In the genomic region with DNA sequence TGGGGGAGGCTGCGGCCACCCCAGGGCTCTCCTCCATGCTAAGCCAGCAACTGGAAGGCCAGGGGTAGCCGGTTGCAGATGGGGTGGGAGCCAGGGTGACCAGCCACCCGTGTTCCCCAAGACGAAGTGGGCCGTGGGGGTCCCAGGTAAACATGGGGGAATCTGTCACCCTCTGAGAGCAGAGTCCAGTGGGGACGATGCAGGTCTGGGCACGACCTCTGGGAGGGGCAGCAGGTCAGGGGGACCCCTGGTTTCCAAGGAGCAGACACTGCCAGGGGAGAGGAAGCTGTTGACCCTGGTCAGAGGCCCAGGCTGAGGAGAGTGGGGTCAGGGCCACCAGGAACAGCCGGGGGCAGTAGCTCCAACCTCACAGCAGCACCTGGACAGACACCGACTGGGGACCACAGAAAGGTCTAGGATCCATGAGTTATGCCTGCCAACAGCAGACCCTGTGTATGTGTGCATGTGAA, we compare ENCODE assay signal across 18 cellular contexts. TPM values are rescaled to one million over a fixed set of nuclear protein-coding genes. Genes with fewer than 3 reads are reported as not detected.
DNase-seq lines count a peak whose midpoint lies in the region; TF ChIP-seq lines count a peak whose summit lies in the region.
"Had no signal": no experiment of that assay in that cellular context is flagged by ENCODE, and none has a peak within 500 bp of the region (broad histone marks: within the 10 kb centered on the region; RNA-seq: fewer than 3 reads in every experiment).

No MANE protein-coding gene starts in this region.

- H3K4me3 Mint-ChIP-seq in T-helper 1 cell treated with Interleukin-12 subunit alpha and Interleukin-12 subunit beta and Interleukin-4 antibody, amounts not matched to agents 30 μg/mL and 1 μg/mL, for 36 hours = no peak overlapping the region
- no peak overlapping the region for H3K4me3 Mint-ChIP-seq in chondrocyte (ENCODE audit: unreplicated experiment)
- H3K4me3 Mint-ChIP-seq in nephron progenitor cell = no peak overlapping the region
- H3K4me3 Mint-ChIP-seq: B cell had no signal

- H3K27me3 ChIP-seq in BLaER1 = no peaks in the 10 kb centered on the region

- peaks cover 54% of the 10 kb centered on the region for H3K4me1 ChIP-seq in BLaER1

- no peak overlapping the region for H3K4me3 ChIP-seq in BLaER1
- H3K4me3 ChIP-seq: SJCRH30 had no signal

- TF ChIP-seq CTCF in chondrocyte (IDR thresholded peaks at IDR 0.05) (no peak), nephron progenitor cell (IDR thresholded peaks at IDR 0.05) (no peak)

- H3K9me3 Mint-ChIP-seq in T-helper 1 cell treated with Interleukin-12 subunit alpha and Interleukin-12 subunit beta and Interleukin-4 antibody, amounts not matched to agents 30 μg/mL and 1 μg/mL, for 36 hours = peaks cover 9% of the 10 kb centered on the region
- H3K9me3 Mint-ChIP-seq in chondrocyte (ENCODE audit: low read depth) (no peaks in the 10 kb centered on the region), nephron progenitor cell (peaks cover 8% of the 10 kb centered on the region)

- H3K27ac Mint-ChIP-seq in T-helper 1 cell treated with Interleukin-12 subunit alpha and Interleukin-12 subunit beta and Interleukin-4 antibody, amounts not matched to agents 30 μg/mL and 1 μg/mL, for 36 hours = peak overlapping the region; percentile 16
- H3K27ac Mint-ChIP-seq in chondrocyte (ENCODE audit: unreplicated experiment) = no peak overlapping the region
- H3K27ac Mint-ChIP-seq in nephron progenitor cell = peak overlapping the region; percentile 43

- no peaks in the 10 kb centered on the region for H3K27me3 Mint-ChIP-seq in T-helper 1 cell treated with Interleukin-12 subunit alpha and Interleukin-12 subunit beta and Interleukin-4 antibody, amounts not matched to agents 30 μg/mL and 1 μg/mL, for 36 hours (ENCODE audit: low read depth)
- H3K27me3 Mint-ChIP-seq in chondrocyte (ENCODE audit: low read depth) = peaks cover 13% of the 10 kb centered on the region
- peaks cover 16% of the 10 kb centered on the region for H3K27me3 Mint-ChIP-seq in nephron progenitor cell (ENCODE audit: low read depth, poor library complexity)
- H3K27me3 Mint-ChIP-seq: B cell had no signal

- H3K9me3 ChIP-seq in BLaER1 = no peaks in the 10 kb centered on the region
- H3K9me3 ChIP-seq: SJCRH30 had no signal

- no peak overlapping the region for H3K9ac ChIP-seq in BLaER1

- peak overlapping the region; percentile 33; the same call in 1 of the 2 replicates for H3K27ac ChIP-seq in BLaER1
- H3K27ac ChIP-seq: 22Rv1, SJCRH30 had no signal

- no peaks in the 10 kb centered on the region for H3K36me3 Mint-ChIP-seq in T-helper 1 cell treated with Interleukin-12 subunit alpha and Interleukin-12 subunit beta and Interleukin-4 antibody, amounts not matched to agents 30 μg/mL and 1 μg/mL, for 36 hours (ENCODE audit: low read depth)
- H3K36me3 Mint-ChIP-seq in chondrocyte (ENCODE audit: low read depth) (peaks cover 1% of the 10 kb centered on the region), nephron progenitor cell (ENCODE audit: low read depth) (no peaks in the 10 kb centered on the region)

- H3K36me3 ChIP-seq in BLaER1 = no peaks in the 10 kb centered on the region
- H3K36me3 ChIP-seq: SJCRH30 had no signal

- H3K4me2 ChIP-seq in BLaER1 = peak overlapping the region; percentile 99

- H4K20me1 ChIP-seq in BLaER1 = no peaks in the 10 kb centered on the region

- no peak for DNase-seq in T-helper 1 cell
- DNase-seq in chondrocyte (ENCODE audit: low spot score) = peak; percentile 83
- no peak for DNase-seq in nephron progenitor cell
- DNase-seq in OCI-M1 (lab: John Stamatoyannopoulos, UW) = no peak
- no peak for DNase-seq in NCI-H82 (lab: John Stamatoyannopoulos, UW)
- DNase-seq in foreskin melanocyte = no peak
- DNase-seq: Calu3, DMS153, IMR-90, KG1, MM.1S, NCI-H2029, NCI-H526 treated with DMSO at 0.1 percent for 48 hours, SJCRH30 had no signal

- no peaks in the 10 kb centered on the region for H3K4me1 Mint-ChIP-seq in T-helper 1 cell treated with Interleukin-12 subunit alpha and Interleukin-12 subunit beta and Interleukin-4 antibody, amounts not matched to agents 30 μg/mL and 1 μg/mL, for 36 hours (ENCODE audit: low read depth)
- H3K4me1 Mint-ChIP-seq in chondrocyte (ENCODE audit: low read depth) (peaks cover 13% of the 10 kb centered on the region), nephron progenitor cell (peaks cover 52% of the 10 kb centered on the region)

RNA-seq across cellular contexts. Expression of a gene that starts 35.0 kb away (rescaled TPM):
- 35.3 to 41.6 TPM (median 41.1 TPM) in 3 replicates for total RNA-seq in chondrocyte
